In genomic region chr17:39164675-39165143, GRCh38 we compare ENCODE assay signal across 8 cellular contexts. TPM values are rescaled to one million over a fixed set of nuclear protein-coding genes. Genes with fewer than 3 reads are reported as not detected.
DNase-seq lines count a peak whose midpoint lies in the region; FAIRE-seq and TF ChIP-seq lines count a peak whose summit lies in the region.

No MANE protein-coding gene starts in this region.

- no peak for FAIRE-seq in frontal cortex (lab: Jason Lieb, UNC)

- no peak for TF ChIP-seq EP300 in stomach (IDR thresholded peaks at IDR 0.05)

- peak; percentile 27 for TF ChIP-seq POLR2A in GM18951 (IDR thresholded peaks at IDR 0.05; ENCODE audit: extremely low read depth, insufficient read depth, insufficient read length)
- no peak for TF ChIP-seq POLR2A in stomach (IDR thresholded peaks at IDR 0.05)

- H3K9ac ChIP-seq in HUES48 (ENCODE audit: low read depth, low read length), result no peak overlapping the region

- H3K4me1 ChIP-seq in HUES48 (ENCODE audit: control insufficient read depth, insufficient read depth, low read length) (peaks cover 10% of the 10 kb centered on the region; the same call in 1 of the 2 replicates), neuron (ENCODE audit: insufficient read depth, low read length) (peaks cover 9% of the 10 kb centered on the region), stomach (peaks cover 17 to 41% (median 31%) of the 10 kb centered on the region in 4 donors)

- H3K9me3 ChIP-seq in HUES48 (ENCODE audit: control insufficient read depth, insufficient read depth, low read length), result no peaks in the 10 kb centered on the region
- H3K9me3 ChIP-seq in neuron (ENCODE audit: low read length), result no peaks in the 10 kb centered on the region
- H3K9me3 ChIP-seq in stomach, result no peaks in the 10 kb centered on the region

- 1% methylated on average over 15 of the region's 15 CpGs for WGBS in stomach, 5 donors

- peak overlapping the region; percentile 92 for H2AFZ ChIP-seq in neuron (ENCODE audit: low read depth, low read length)

- peak in 5 of 7 experiments; percentile 75 to 89 (median 77) for TF ChIP-seq CTCF in stomach (IDR thresholded peaks at IDR 0.05)

- peak overlapping the region; percentile 84 for H3K4me3 ChIP-seq in HUES48 (ENCODE audit: low read depth, low read length)
- peak overlapping the region; percentile 65 for H3K4me3 ChIP-seq in neuron (ENCODE audit: low read length)
- H3K4me3 ChIP-seq in stomach, result peak overlapping the region; percentile 46 to 55 (median 52)

- no peaks in the 10 kb centered on the region for H3K36me3 ChIP-seq in HUES48 (ENCODE audit: control insufficient read depth, insufficient read depth, low read length)
- H3K36me3 ChIP-seq in neuron (ENCODE audit: insufficient read depth, low read length), result no peaks in the 10 kb centered on the region
- no peaks in the 10 kb centered on the region for H3K36me3 ChIP-seq in stomach

- peak; percentile 83 for DNase-seq in ACHN
- DNase-seq in SHP77 treated with DMSO at 0.1 percent for 48 hours (lab: John Stamatoyannopoulos, UW), result peak; percentile 26
- peak; percentile 89 for DNase-seq in activated effector memory CD4-positive, alpha-beta T cell treated with anti-CD3 and anti-CD28 coated beads, Interleukin-2, amount 50 U/mL, for 16 hours
- peak; percentile 64 to 84 for DNase-seq in frontal cortex (ENCODE audit: low spot score in 2 of 2)
- peak; percentile 93 for DNase-seq in stomach

- H3K27me3 ChIP-seq in HUES48 (ENCODE audit: control insufficient read depth, insufficient read depth, low read length) (peaks cover 28% of the 10 kb centered on the region), neuron (ENCODE audit: insufficient read depth, low read length) (peaks cover 25% of the 10 kb centered on the region), stomach (peaks cover 0 to 10% (median 6%) of the 10 kb centered on the region in 3 donors)

- in situ Hi-C loops in ACHN (cut with HindIII; ENCODE audit: low pct_ligation_motif_present, low pct_unique_long_range_greater_than_20kb, low sequenced_read_pairs) (no loop called here), GM18951 (cut with MboI; ENCODE audit: low sequenced_read_pairs, unreplicated experiment) (no loop called here)

- H3K27ac ChIP-seq in HUES48 (ENCODE audit: low read depth, low read length), result no peak overlapping the region
- peak overlapping the region in 2 of 5 donors; percentile 22 to 65 for H3K27ac ChIP-seq in stomach

- intact Hi-C loops in stomach (cut with DNase I; ENCODE audit: low total_unique reads), result no loop called here

RNA-seq across cellular contexts. Expression of gene ARL5C, which starts 1.3 kb away (rescaled TPM):
- total RNA-seq in frontal cortex (not detected), stomach (not detected)
- polyA plus RNA-seq in stomach, result not detected

RNA-seq across cellular contexts. Expression of gene PLXDC1, which starts 13.3 kb away (rescaled TPM):
- total RNA-seq in frontal cortex (9.8 TPM), stomach (10 to 100 TPM in 2 of 5 donors, 1 to 10 TPM in 2, under 1 TPM in 1; 0.58 to 77.2 (median 8.4) TPM)
- 1 to 10 TPM; 1.7 to 4.6 (median 2.1) TPM for polyA plus RNA-seq in stomach

RNA-seq across cellular contexts. Expression of gene CACNB1, which starts 32.8 kb away (rescaled TPM):
- total RNA-seq in frontal cortex (14.3 TPM), stomach (10 to 100 TPM in 2 of 5 donors, 1 to 10 TPM in 3; 4.2 to 57.2 (median 8.9) TPM)
- 1 to 10 TPM; 2.4 to 2.7 (median 2.7) TPM for polyA plus RNA-seq in stomach

RNA-seq across cellular contexts. Expression of gene RPL19, which starts 35.4 kb away (rescaled TPM):
- total RNA-seq in frontal cortex (1,210 TPM), stomach (1,000 to 10,000 TPM; 1,114 to 2,498 (median 1,672) TPM)
- 1,000 to 10,000 TPM; 3,254 to 4,546 (median 3,773) TPM for polyA plus RNA-seq in stomach

Comparison
In these comparisons a context has a peak if more than half of its experiments do, and no peak if none do; other contexts are left out.
1. DNase-seq: peak in every context shown above with its lines; median percentile 93 in stomach; 89 in activated effector memory CD4-positive, alpha-beta T cell treated with anti-CD3 and anti-CD28 coated beads, Interleukin-2, amount 50 U/mL, for 16 hours; 83 in ACHN; 74 in frontal cortex; 26 in SHP77 treated with DMSO at 0.1 percent for 48 hours.